Comparison of ENCODE assay signal across 8 cellular contexts in genomic region chr16:81623365-81624102, GRCh38.
DNase-seq lines count a peak whose midpoint lies in the region; ATAC-seq and TF ChIP-seq lines count a peak whose summit lies in the region.

No MANE protein-coding gene starts in this region.

- no peaks in the 10 kb centered on the region for H4K20me1 ChIP-seq in hepatocyte (ENCODE audit: insufficient read depth, poor library complexity, severe bottlenecking)

- H3K4me3 ChIP-seq in hepatocyte = no peak overlapping the region

- TF ChIP-seq CTCF in hepatocyte (IDR thresholded peaks at IDR 0.05; ENCODE audit: poor library complexity) = peak; percentile 50

- CTCF ChIA-PET in activated naive CD4-positive, alpha-beta T cell treated with anti-CD3 and anti-CD28 coated beads, Interleukin-2, amount 10 ng/mL, durations not matched to agents 7 days and 5 days (lab: Charles Lee) = interaction anchor here (0.7 to 6.4 kb wide), 12 partner anchors 8 to 253 kb away, joined by 3 to 110 read pairs (median 6); no protein-coding TSS in a partner anchor

- peaks cover 3% of the 10 kb centered on the region for H3K4me1 Mint-ChIP-seq in activated naive CD4-positive, alpha-beta T cell treated with anti-CD3 and anti-CD28 coated beads, Interleukin-2, amount 10 ng/mL, durations not matched to agents 7 days and 5 days
- no peaks in the 10 kb centered on the region for H3K4me1 Mint-ChIP-seq in activated T-helper 17 cell treated with anti-CD3 and anti-CD28 coated beads, Interleukin-2, amount 50 U/mL, for 72 hours

- no peaks in the 10 kb centered on the region for H3K36me3 ChIP-seq in hepatocyte (replicated peaks; ENCODE audit: insufficient read depth, low read depth)

- H3K27me3 Mint-ChIP-seq in activated naive CD4-positive, alpha-beta T cell treated with anti-CD3 and anti-CD28 coated beads, Interleukin-2, amount 10 ng/mL, durations not matched to agents 7 days and 5 days = no peaks in the 10 kb centered on the region
- H3K27me3 Mint-ChIP-seq in activated T-helper 17 cell treated with anti-CD3 and anti-CD28 coated beads, Interleukin-2, amount 50 U/mL, for 72 hours = no peaks in the 10 kb centered on the region

- 82% methylated on average over 5 of the region's 5 CpGs for WGBS in hepatocyte (ENCODE audit: low lambda C conversion rate, missing lambda C conversion rate)

- peak; percentile 48 for ATAC-seq in HG03280 (IDR thresholded peaks at IDR 0.05; ENCODE audit: unreplicated experiment)
- no peak for ATAC-seq in GM21619 (IDR thresholded peaks at IDR 0.05; ENCODE audit: unreplicated experiment)
- ATAC-seq in activated T-helper 17 cell treated with anti-CD3 and anti-CD28 coated beads, Interleukin-2, amount 50 U/mL, for 72 hours (replicated peaks) = no peak

- no peak overlapping the region for H3K27ac ChIP-seq in hepatocyte

- H3K4me3 Mint-ChIP-seq in activated naive CD4-positive, alpha-beta T cell treated with anti-CD3 and anti-CD28 coated beads, Interleukin-2, amount 10 ng/mL, durations not matched to agents 7 days and 5 days = no peak overlapping the region
- H3K4me3 Mint-ChIP-seq in activated T-helper 17 cell treated with anti-CD3 and anti-CD28 coated beads, Interleukin-2, amount 50 U/mL, for 72 hours = no peak overlapping the region

- no peak overlapping the region for H2AFZ ChIP-seq in hepatocyte

- DNase-seq in COR-L47 (lab: John Stamatoyannopoulos, UW) (peak; percentile 63), RKO (ENCODE audit: low spot score) (peak; percentile 56), hepatocyte (ENCODE audit: low spot score) (peak; percentile 52)
- DNase-seq in activated naive CD4-positive, alpha-beta T cell treated with anti-CD3 and anti-CD28 coated beads, Interleukin-2, amount 10 ng/mL, durations not matched to agents 7 days and 5 days = peak; percentile 72
- DNase-seq in stimulated activated CD4-positive, alpha-beta T cell treated with anti-CD3 and anti-CD28 coated beads, Interleukin-2, amount 100 ng/mL, for 24 hours = peak; percentile 55 to 65

- no peak overlapping the region for H3K4me2 ChIP-seq in hepatocyte

- no peak overlapping the region for H3K27ac Mint-ChIP-seq in activated naive CD4-positive, alpha-beta T cell treated with anti-CD3 and anti-CD28 coated beads, Interleukin-2, amount 10 ng/mL, durations not matched to agents 7 days and 5 days
- no peak overlapping the region for H3K27ac Mint-ChIP-seq in activated T-helper 17 cell treated with anti-CD3 and anti-CD28 coated beads, Interleukin-2, amount 50 U/mL, for 72 hours

- peaks cover 13% of the 10 kb centered on the region for H3K79me2 ChIP-seq in hepatocyte

- no peaks in the 10 kb centered on the region for H3K36me3 Mint-ChIP-seq in activated naive CD4-positive, alpha-beta T cell treated with anti-CD3 and anti-CD28 coated beads, Interleukin-2, amount 10 ng/mL, durations not matched to agents 7 days and 5 days
- H3K36me3 Mint-ChIP-seq in activated T-helper 17 cell treated with anti-CD3 and anti-CD28 coated beads, Interleukin-2, amount 50 U/mL, for 72 hours (ENCODE audit: low read depth) = no peaks in the 10 kb centered on the region

- H3K27me3 ChIP-seq in hepatocyte = no peaks in the 10 kb centered on the region

- H3K9me2 ChIP-seq in hepatocyte (replicated peaks; ENCODE audit: insufficient read depth) = no peaks in the 10 kb centered on the region

- H3K9me3 Mint-ChIP-seq in activated naive CD4-positive, alpha-beta T cell treated with anti-CD3 and anti-CD28 coated beads, Interleukin-2, amount 10 ng/mL, durations not matched to agents 7 days and 5 days = no peaks in the 10 kb centered on the region
- H3K9me3 Mint-ChIP-seq in activated T-helper 17 cell treated with anti-CD3 and anti-CD28 coated beads, Interleukin-2, amount 50 U/mL, for 72 hours = no peaks in the 10 kb centered on the region

- H3K9me3 ChIP-seq in hepatocyte (ENCODE audit: low read depth) = no peaks in the 10 kb centered on the region

- no peaks in the 10 kb centered on the region for H3K4me1 ChIP-seq in hepatocyte (ENCODE audit: insufficient read depth)
